8 cellular contexts compared by ENCODE assay signal in the genomic region with DNA sequence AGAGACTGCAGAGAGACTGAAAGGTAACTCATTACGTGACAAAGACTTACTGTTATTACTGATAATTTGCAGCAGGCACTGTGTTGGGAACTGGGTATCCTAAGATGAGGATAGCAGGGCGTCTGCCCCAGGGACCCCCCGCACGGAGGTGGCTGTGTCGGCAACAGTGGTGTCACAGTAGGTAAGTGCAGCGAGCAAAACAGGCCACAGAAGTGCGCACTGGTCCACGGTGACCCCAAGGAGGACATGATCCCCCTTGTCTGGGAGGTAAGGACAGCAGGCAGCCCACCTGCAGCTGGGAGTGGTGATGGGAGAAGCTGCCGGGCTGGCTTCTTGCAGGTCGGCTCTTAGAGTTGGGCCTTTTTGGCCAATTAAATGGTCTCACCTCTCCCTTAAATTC.
DNase-seq lines count a peak whose midpoint lies in the region; ATAC-seq and TF ChIP-seq lines count a peak whose summit lies in the region.

No MANE protein-coding gene starts in this region.

- H3K27me3 Mint-ChIP-seq in activated naive CD4-positive, alpha-beta T cell treated with anti-CD3 and anti-CD28 coated beads, Interleukin-2, amount 10 ng/mL, durations not matched to agents 7 days and 5 days = peaks cover 41% of the 10 kb centered on the region

- no peak for TF ChIP-seq CTCF in thoracic aorta (IDR thresholded peaks at IDR 0.05)

- intact Hi-C loops in cardiac septum (cut with DNase I) = loop anchor here (10.0 kb wide), 1 partner anchor 336 kb away; no protein-coding TSS in a partner anchor
- intact Hi-C loops in Right ventricle myocardium superior (cut with DNase I) = no loop called here

- DNase-seq in cardiac septum (ENCODE audit: low spot score) (peak; percentile 69), Right ventricle myocardium superior (no peak), mesenteric fat pad (ENCODE audit: low spot score) (peak; percentile 53), thoracic aorta (ENCODE audit: low spot score) (no peak), NCI-H345 treated with DMSO at 0.1 percent for 48 hours (lab: John Stamatoyannopoulos, UW; ENCODE audit: unreplicated experiment) (no peak), epidermal melanocyte (ENCODE audit: insufficient read length, low spot score) (no peak)
- DNase-seq in activated naive CD4-positive, alpha-beta T cell treated with anti-CD3 and anti-CD28 coated beads, Interleukin-2, amount 10 ng/mL, durations not matched to agents 7 days and 5 days = no peak

- H3K27me3 ChIP-seq in thoracic aorta (replicated peaks; ENCODE audit: insufficient read depth) = no peaks in the 10 kb centered on the region

- no peak for TF ChIP-seq POLR2A in GM18505 (IDR thresholded peaks at IDR 0.05; ENCODE audit: borderline replicate concordance, extremely low read depth, insufficient read depth, insufficient read length)

- H3K9me3 ChIP-seq in thoracic aorta = no peaks in the 10 kb centered on the region

- no peaks in the 10 kb centered on the region for H3K36me3 ChIP-seq in thoracic aorta

- H3K4me3 ChIP-seq in thoracic aorta = peak overlapping the region; percentile 69

- H3K4me1 ChIP-seq in thoracic aorta (ENCODE audit: control insufficient read depth in 1 of 2, low read depth in 2 of 2) = peaks cover 5 to 19% of the 10 kb centered on the region in 2 donors

- CTCF ChIA-PET in activated naive CD4-positive, alpha-beta T cell treated with anti-CD3 and anti-CD28 coated beads, Interleukin-2, amount 10 ng/mL, durations not matched to agents 7 days and 5 days (lab: Charles Lee) = interaction anchor here (1.3 kb wide), 1 partner anchor 86 kb away, joined by 5 read pairs; no protein-coding TSS in a partner anchor

- H3K9me3 Mint-ChIP-seq in activated naive CD4-positive, alpha-beta T cell treated with anti-CD3 and anti-CD28 coated beads, Interleukin-2, amount 10 ng/mL, durations not matched to agents 7 days and 5 days = no peaks in the 10 kb centered on the region

- H3K4me3 Mint-ChIP-seq in activated naive CD4-positive, alpha-beta T cell treated with anti-CD3 and anti-CD28 coated beads, Interleukin-2, amount 10 ng/mL, durations not matched to agents 7 days and 5 days = peak overlapping the region; percentile 68

- no peaks in the 10 kb centered on the region for H3K36me3 Mint-ChIP-seq in activated naive CD4-positive, alpha-beta T cell treated with anti-CD3 and anti-CD28 coated beads, Interleukin-2, amount 10 ng/mL, durations not matched to agents 7 days and 5 days

- no peak for ATAC-seq in Right ventricle myocardium superior (ENCODE audit: poor library complexity)
- ATAC-seq in thoracic aorta (ENCODE audit: insufficient number of reproducible peaks, low FRiP score, low read depth) = no peak
- no peak for ATAC-seq in GM18505 (IDR thresholded peaks at IDR 0.05; ENCODE audit: unreplicated experiment)

- no peak overlapping the region for H3K27ac ChIP-seq in thoracic aorta

- no peak overlapping the region for H3K27ac Mint-ChIP-seq in activated naive CD4-positive, alpha-beta T cell treated with anti-CD3 and anti-CD28 coated beads, Interleukin-2, amount 10 ng/mL, durations not matched to agents 7 days and 5 days

- peaks cover 21% of the 10 kb centered on the region for H3K4me1 Mint-ChIP-seq in activated naive CD4-positive, alpha-beta T cell treated with anti-CD3 and anti-CD28 coated beads, Interleukin-2, amount 10 ng/mL, durations not matched to agents 7 days and 5 days

Comparison
In these comparisons a context has a peak if more than half of its experiments do, and no peak if none do; other contexts are left out.
1. DNase-seq: peak in cardiac septum (single experiment) and mesenteric fat pad (single experiment); none in Right ventricle myocardium superior (single experiment), activated naive CD4-positive, alpha-beta T cell treated with anti-CD3 and anti-CD28 coated beads, Interleukin-2, amount 10 ng/mL, durations not matched to agents 7 days and 5 days (single experiment), thoracic aorta (single experiment), NCI-H345 treated with DMSO at 0.1 percent for 48 hours (single experiment) and epidermal melanocyte (single experiment).